Comparison of ENCODE assay signal across 8 cellular contexts in the genomic region with DNA sequence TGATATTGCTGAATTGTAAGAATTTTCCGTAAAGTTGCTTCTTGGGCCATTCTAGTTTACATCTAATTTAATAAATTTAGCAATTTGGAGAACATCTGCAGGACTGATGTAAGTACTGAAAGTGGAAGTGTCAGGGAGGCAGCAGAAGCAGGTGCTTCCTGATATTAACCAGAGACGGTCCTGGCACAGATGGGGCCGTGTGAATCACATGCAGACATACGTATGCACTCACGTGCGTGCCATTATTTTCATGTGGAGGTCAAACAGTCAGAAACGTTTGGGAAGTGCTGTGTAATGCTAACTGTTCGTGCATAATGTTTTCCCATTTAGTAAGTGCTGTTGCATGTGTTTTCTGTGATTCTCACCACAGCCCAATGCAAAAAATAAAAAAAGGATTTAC.
DNase-seq lines count a peak whose midpoint lies in the region; ATAC-seq and TF ChIP-seq lines count a peak whose summit lies in the region.

No MANE protein-coding gene starts in this region.

- H3K27me3 Mint-ChIP-seq in naive thymus-derived CD4-positive, alpha-beta T cell: no peaks in the 10 kb centered on the region
- H3K27me3 Mint-ChIP-seq in endodermal cell (ENCODE audit: insufficient read depth): no peaks in the 10 kb centered on the region

- peak overlapping the region; percentile 72 to 95 (median 89) for H3K27ac Mint-ChIP-seq in naive thymus-derived CD4-positive, alpha-beta T cell
- H3K27ac Mint-ChIP-seq in endodermal cell: no peak overlapping the region

- peaks cover 9 to 24% (median 18%) of the 10 kb centered on the region in 5 donors for H3K36me3 Mint-ChIP-seq in naive thymus-derived CD4-positive, alpha-beta T cell
- H3K36me3 Mint-ChIP-seq in endodermal cell (ENCODE audit: low read depth): peaks cover 4% of the 10 kb centered on the region

- ATAC-seq in HG03175 (IDR thresholded peaks at IDR 0.05; ENCODE audit: unreplicated experiment): peak; percentile 92
- peak; percentile 94 for ATAC-seq in naive thymus-derived CD4-positive, alpha-beta T cell
- no peak for ATAC-seq in thoracic aorta (ENCODE audit: insufficient number of reproducible peaks, low FRiP score, low read depth)

- CTCF ChIA-PET in naive thymus-derived CD4-positive, alpha-beta T cell (lab: Charles Lee): no interaction called here

- H3K9me3 Mint-ChIP-seq in naive thymus-derived CD4-positive, alpha-beta T cell: peaks cover 0 to 5% (median 0%) of the 10 kb centered on the region in 11 donors
- no peaks in the 10 kb centered on the region for H3K9me3 Mint-ChIP-seq in endodermal cell

- TF ChIP-seq CTCF in thoracic aorta (IDR thresholded peaks at IDR 0.05) (no peak), endodermal cell (conservative IDR thresholded peaks at IDR 0.05) (no peak)

- peaks cover 0 to 33% (median 8%) of the 10 kb centered on the region in 3 experiments for H3K36me3 ChIP-seq in naive thymus-derived CD4-positive, alpha-beta T cell (ENCODE audit: control insufficient read depth in 2 of 3, insufficient read depth in 3 of 3, low read length in 3 of 3)
- no peaks in the 10 kb centered on the region for H3K36me3 ChIP-seq in thoracic aorta
- no peaks in the 10 kb centered on the region for H3K36me3 ChIP-seq in endodermal cell (ENCODE audit: control insufficient read depth, insufficient read depth, low read length)

- peaks cover 42 to 96% (median 78%) of the 10 kb centered on the region in 7 donors for H3K4me1 Mint-ChIP-seq in naive thymus-derived CD4-positive, alpha-beta T cell
- H3K4me1 Mint-ChIP-seq in endodermal cell: peaks cover 2% of the 10 kb centered on the region

- no peaks in the 10 kb centered on the region for H3K27me3 ChIP-seq in naive thymus-derived CD4-positive, alpha-beta T cell (ENCODE audit: control insufficient read depth in 2 of 2, insufficient read depth in 2 of 2, low read length in 2 of 2)
- no peaks in the 10 kb centered on the region for H3K27me3 ChIP-seq in thoracic aorta (replicated peaks; ENCODE audit: insufficient read depth)
- H3K27me3 ChIP-seq in endodermal cell (ENCODE audit: control insufficient read depth, insufficient read depth, low read length, poor library complexity, severe bottlenecking): no peaks in the 10 kb centered on the region

- peak; percentile 40 for DNase-seq in NCI-H1436 (lab: John Stamatoyannopoulos, UW)
- DNase-seq in NCI-H1436 treated with DMSO at 0.1 percent for 48 hours (lab: John Stamatoyannopoulos, UW): no peak
- DNase-seq in T-helper 1 cell: peak; percentile 53 to 87 (median 70)
- peak; percentile 91 for DNase-seq in amniotic epithelial cell (ENCODE audit: low read depth)
- DNase-seq in naive thymus-derived CD4-positive, alpha-beta T cell: peak in 8 of 9 donors; percentile 42 to 85 (median 68)
- peak; percentile 22 for DNase-seq in thoracic aorta (ENCODE audit: low spot score)
- no peak for DNase-seq in endodermal cell

- peak overlapping the region; percentile 72 for H3K27ac ChIP-seq in naive thymus-derived CD4-positive, alpha-beta T cell (ENCODE audit: low read depth, low read length)
- H3K27ac ChIP-seq in thoracic aorta (no peak overlapping the region), endodermal cell (ENCODE audit: low read depth, low read length) (no peak overlapping the region)

- H3K4me3 ChIP-seq in naive thymus-derived CD4-positive, alpha-beta T cell (ENCODE audit: low read length): no peak overlapping the region
- H3K4me3 ChIP-seq in thoracic aorta (no peak overlapping the region), endodermal cell (ENCODE audit: low read length) (no peak overlapping the region)

- peak overlapping the region; percentile 43 to 87 (median 76) for H3K4me3 Mint-ChIP-seq in naive thymus-derived CD4-positive, alpha-beta T cell
- no peak overlapping the region for H3K4me3 Mint-ChIP-seq in endodermal cell

- H3K9ac ChIP-seq in endodermal cell (ENCODE audit: extremely low read depth, low read length, poor library complexity, severe bottlenecking): no peak overlapping the region

- peaks cover 24 to 52% of the 10 kb centered on the region in 2 donors for H3K4me1 ChIP-seq in naive thymus-derived CD4-positive, alpha-beta T cell (ENCODE audit: control insufficient read depth in 2 of 2, insufficient read depth in 2 of 2, low read length in 2 of 2)
- peaks cover 0 to 6% of the 10 kb centered on the region in 2 donors for H3K4me1 ChIP-seq in thoracic aorta (ENCODE audit: control insufficient read depth in 1 of 2, low read depth in 2 of 2)
- H3K4me1 ChIP-seq in endodermal cell (ENCODE audit: control insufficient read depth, insufficient read depth, low read length): no peaks in the 10 kb centered on the region

- intact Hi-C loops in naive thymus-derived CD4-positive, alpha-beta T cell (cut with micrococcal nuclease): loop anchor here (1.0 to 5.0 kb wide), 4 partner anchors 34 to 169 kb away; partner anchors contain the start of gene PPP2R5C (in 1 of the 2)

- 94 to 98% methylated on average over 7 to 8 of the region's 8 CpGs for WGBS in endodermal cell (ENCODE audit: insufficient coverage in 1 of 2, insufficient read length in 1 of 2), 2 experiments

- POLR2A ChIA-PET in naive thymus-derived CD4-positive, alpha-beta T cell (lab: Charles Lee): interaction anchor here (1.9 kb wide), 1 partner anchor 169 kb away, joined by 6 read pairs; no protein-coding TSS in a partner anchor

- H3K9me3 ChIP-seq in naive thymus-derived CD4-positive, alpha-beta T cell (ENCODE audit: control insufficient read depth in 2 of 3, low read length in 3 of 3): no peaks in the 10 kb centered on the region
- H3K9me3 ChIP-seq in thoracic aorta (no peaks in the 10 kb centered on the region), endodermal cell (ENCODE audit: control insufficient read depth, low read length) (no peaks in the 10 kb centered on the region)

Comparison
In these comparisons a context has a peak if more than half of its experiments do, and no peak if none do; other contexts are left out.
1. DNase-seq: peak in NCI-H1436 (single experiment), T-helper 1 cell (5 of 5), amniotic epithelial cell (single experiment), naive thymus-derived CD4-positive, alpha-beta T cell (8 of 9) and thoracic aorta (single experiment); none in NCI-H1436 treated with DMSO at 0.1 percent for 48 hours (single experiment) and endodermal cell (single experiment).